18 cellular contexts compared by ENCODE assay signal in genomic region chr16:4656221-4656620, GRCh38. TPM values are rescaled to one million over a fixed set of nuclear protein-coding genes. Genes with fewer than 3 reads are reported as not detected.
DNase-seq lines count a peak whose midpoint lies in the region; ATAC-seq and TF ChIP-seq lines count a peak whose summit lies in the region.
"Had no signal": no experiment of that assay in that cellular context is flagged by ENCODE, and none has a peak within 500 bp of the region (broad histone marks: within the 10 kb centered on the region; RNA-seq: fewer than 3 reads in every experiment).

No MANE protein-coding gene starts in this region.

- H4K20me1 ChIP-seq in H9 (ENCODE audit: control insufficient read depth, insufficient read depth, insufficient read length), result no peaks in the 10 kb centered on the region

- no peak overlapping the region for H3K18ac ChIP-seq in H9 (ENCODE audit: insufficient read length, low read depth, low read length)

- H3K4me3 ChIP-seq in left lung (no peak overlapping the region), upper lobe of right lung (no peak overlapping the region)
- H3K4me3 ChIP-seq: GM23338 had no signal

- no peaks in the 10 kb centered on the region for H3K79me2 ChIP-seq in H9 (ENCODE audit: insufficient read depth, low read length)

- H3T11ph ChIP-seq in H9 (ENCODE audit: low read length), result no peak overlapping the region

- no peak overlapping the region for H3K23ac ChIP-seq in H9 (ENCODE audit: insufficient read length, low read depth, low read length)

- H3K4me1 Mint-ChIP-seq in H9, result no peaks in the 10 kb centered on the region
- H3K4me1 Mint-ChIP-seq: GM23338 had no signal

- no peak overlapping the region for H2BK120ac ChIP-seq in H9 (ENCODE audit: low read depth, low read length, poor library complexity, severe bottlenecking)

- no peak overlapping the region for H2AK5ac ChIP-seq in H9 (ENCODE audit: insufficient read length, low read length)

- peaks cover 11 to 66% (median 37%) of the 10 kb centered on the region in 3 experiments; a peak in 6 of 7 replicates for H3K36me3 Mint-ChIP-seq in H9 (ENCODE audit: insufficient read depth in 1 of 3, low read depth in 3 of 3)

- peak; percentile 54 for DNase-seq in Right ventricle myocardium inferior (ENCODE audit: missing footprints)
- no peak for DNase-seq in cardiac septum (ENCODE audit: low spot score)
- DNase-seq in H9, result no peak
- DNase-seq in left lung, result no peak
- DNase-seq in upper lobe of right lung, result no peak
- DNase-seq in erythroblast (lab: John Stamatoyannopoulos, UW), result no peak
- DNase-seq in GF-D8 (lab: John Stamatoyannopoulos, UW), result no peak
- DNase-seq: Caco-2; CD4-positive, alpha-beta T cell; DMS153; DMS79; GDM1; HFFc6 had no signal

- no peak overlapping the region for H2BK15ac ChIP-seq in H9 (ENCODE audit: low read depth, low read length)

- no peak overlapping the region for H3K27ac ChIP-seq in H9 (ENCODE audit: insufficient read length, low read depth, low read length)
- peak overlapping the region; percentile 8 to 81 for H3K27ac ChIP-seq in left lung
- peak overlapping the region; percentile 77 for H3K27ac ChIP-seq in upper lobe of right lung
- H3K27ac ChIP-seq: C4-2B had no signal

- no peaks in the 10 kb centered on the region for H3K27me3 ChIP-seq in H9 (ENCODE audit: insufficient read depth, low read length)
- no peaks in the 10 kb centered on the region for H3K27me3 ChIP-seq in left lung
- H3K27me3 ChIP-seq in upper lobe of right lung, result no peaks in the 10 kb centered on the region

- no peak overlapping the region for H3K14ac ChIP-seq in H9 (ENCODE audit: insufficient read depth, low read length)

- H3K79me1 ChIP-seq in H9 (ENCODE audit: insufficient read depth, low read depth, low read length, poor library complexity, severe bottlenecking), result no peaks in the 10 kb centered on the region

- no peak overlapping the region for H3K4me3 Mint-ChIP-seq in H9
- H3K4me3 Mint-ChIP-seq: B cell; CD4-positive, alpha-beta T cell; GM23338; HFFc6; IgD-negative memory B cell had no signal

- H3K4me2 ChIP-seq in H9 (ENCODE audit: insufficient read depth, insufficient read length, low read length), result no peak overlapping the region
- H3K4me2 ChIP-seq: GM23338 had no signal

- H3K36me3 ChIP-seq in left lung, result peaks cover 0 to 96% of the 10 kb centered on the region in 2 donors
- H3K36me3 ChIP-seq in upper lobe of right lung, result peaks cover 75% of the 10 kb centered on the region

- H2BK12ac ChIP-seq in H9 (ENCODE audit: insufficient read length, low read depth, low read length), result no peak overlapping the region

- no peaks in the 10 kb centered on the region for H3K9me3 Mint-ChIP-seq in H9
- H3K9me3 Mint-ChIP-seq: CD4-positive, alpha-beta T cell; GM23338; HFFc6; IgD-negative memory B cell had no signal

- no peak for ATAC-seq in Right ventricle myocardium inferior
- ATAC-seq in left lung, result no peak
- no peak for ATAC-seq in upper lobe of right lung
- ATAC-seq: HCT116 had no signal

- H3K27me3 Mint-ChIP-seq in H9 (ENCODE audit: low read depth), result no peaks in the 10 kb centered on the region
- H3K27me3 Mint-ChIP-seq: B cell; CD4-positive, alpha-beta T cell; IgD-negative memory B cell had no signal

- H4K8ac ChIP-seq in H9 (replicated peaks; ENCODE audit: insufficient read length, low read depth, low read length), result no peak overlapping the region

- TF ChIP-seq CTCF in H9 (conservative IDR thresholded peaks at IDR 0.05), result no peak
- TF ChIP-seq CTCF in left lung (IDR thresholded peaks at IDR 0.05), result no peak
- TF ChIP-seq CTCF in upper lobe of right lung (IDR thresholded peaks at IDR 0.05), result no peak

- no peak overlapping the region for H2BK5ac ChIP-seq in H9 (ENCODE audit: insufficient read length, low read length)

- H3K9me3 ChIP-seq in H9 (ENCODE audit: control insufficient read depth, low read depth, low read length), result no peaks in the 10 kb centered on the region
- no peaks in the 10 kb centered on the region for H3K9me3 ChIP-seq in left lung
- no peaks in the 10 kb centered on the region for H3K9me3 ChIP-seq in upper lobe of right lung
- H3K9me3 ChIP-seq: Caco-2 had no signal

- H3K23me2 ChIP-seq in H9 (ENCODE audit: insufficient read length, low read depth, low read length, poor library complexity, severe bottlenecking), result no peaks in the 10 kb centered on the region

- H3K9ac ChIP-seq in H9 (ENCODE audit: extremely low read depth, insufficient read length, low read length), result no peak overlapping the region

- H3K4me1 ChIP-seq in H9 (ENCODE audit: insufficient read depth, low read length) (no peaks in the 10 kb centered on the region), left lung (peaks cover 12 to 33% of the 10 kb centered on the region in 2 donors), upper lobe of right lung (peaks cover 39% of the 10 kb centered on the region)

- no peak overlapping the region for H4K5ac ChIP-seq in H9 (ENCODE audit: insufficient read length, low read depth, low read length)

- H3K4ac ChIP-seq in H9 (ENCODE audit: low read depth, low read length), result no peak overlapping the region

- WGBS in H9 (ENCODE audit: extremely low coverage, insufficient read length, low lambda C conversion rate), result no CpG with 5 or more reads among the region's 12 CpGs

- H2AFZ ChIP-seq in H9 (ENCODE audit: low read length), result no peak overlapping the region
- H2AFZ ChIP-seq: GM23338 had no signal

- no peak overlapping the region for H4K91ac ChIP-seq in H9 (ENCODE audit: insufficient read length, low read depth, low read length)

- no peak overlapping the region for H2BK20ac ChIP-seq in H9 (ENCODE audit: low read depth, low read length, poor library complexity, severe bottlenecking)

- H3K27ac Mint-ChIP-seq in H9, result peak overlapping the region in 2 of 3 experiments; percentile 32 to 61; a peak in 2 of 7 replicates
- H3K27ac Mint-ChIP-seq: B cell; CD4-positive, alpha-beta T cell; GM23338; HFFc6; IgD-negative memory B cell had no signal

- intact Hi-C loops in Right ventricle myocardium inferior (cut with DNase I) (no loop called here), cardiac septum (cut with DNase I) (no loop called here), left lung (cut with DNase I) (no loop called here), upper lobe of right lung (cut with DNase I) (no loop called here)

- TF ChIP-seq POLR2A in erythroblast (IDR thresholded peaks at IDR 0.05; ENCODE audit: low read length), result no peak

- H3K56ac ChIP-seq in H9 (ENCODE audit: insufficient read length, low read depth, low read length), result no peak overlapping the region

RNA-seq across cellular contexts. Expression of gene MGRN1, which starts 31.6 kb away (rescaled TPM):
- 32.2 TPM for total RNA-seq in Right ventricle myocardium inferior
- total RNA-seq in cardiac septum, result 45.3 TPM
- total RNA-seq in H9 (2021), result 91.6 and 93.9 TPM in 2 replicates
- 10 to 100 TPM; 81.6 to 98.1 TPM for total RNA-seq in left lung
- total RNA-seq in upper lobe of right lung, result 81.3 TPM

RNA-seq across cellular contexts. Expression of gene NUDT16L1, which starts 37.1 kb away (rescaled TPM):
- total RNA-seq in Right ventricle myocardium inferior (52.3 TPM), cardiac septum (43.7 TPM), H9 (2021) (49.4 and 50.0 TPM in 2 replicates), left lung (10 to 100 TPM; 26.6 to 53.1 TPM), upper lobe of right lung (24.0 TPM)

RNA-seq across cellular contexts. Expression of gene UBALD1, which starts 41.5 kb away (rescaled TPM):
- total RNA-seq in Right ventricle myocardium inferior, result 26.2 TPM
- 25.1 TPM for total RNA-seq in cardiac septum
- total RNA-seq in H9 (2021), result 80.9 and 81.7 TPM in 2 replicates
- total RNA-seq in left lung, result 10 to 100 TPM; 26.7 to 27.8 TPM
- total RNA-seq in upper lobe of right lung, result 35.5 TPM
